Comparison of ENCODE assay signal across 8 cellular contexts in genomic region chr12:53625946-53626701, GRCh38. TPM values are rescaled to one million over a fixed set of nuclear protein-coding genes. Genes with fewer than 3 reads are reported as not detected.
A peak's percentile ranks its signal among the peaks of the same experiment; 100 is the strongest.
DNase-seq lines count a peak whose midpoint lies in the region; ATAC-seq and TF ChIP-seq lines count a peak whose summit lies in the region.

Gene ATF7 (minus strand): TSS chr12:53626382. CDS start chr12:53601000, 25,382 bp downstream.

- H4K20me1 ChIP-seq in mammary epithelial cell (ENCODE audit: insufficient read depth, low read length): no peaks in the 10 kb centered on the region

- H3K4me1 ChIP-seq in mammary epithelial cell (ENCODE audit: insufficient read depth, low read length) (peaks cover 18% of the 10 kb centered on the region), iPS-20b (ENCODE audit: insufficient read depth, low read length) (peaks cover 16% of the 10 kb centered on the region; the same call in 1 of the 2 replicates)

- H3K9ac ChIP-seq in mammary epithelial cell (ENCODE audit: insufficient read depth, low read length) (peak within 1 kb of the TSS; percentile 94), iPS-20b (ENCODE audit: low read depth, low read length) (peak within 1 kb of the TSS; percentile 98)

- H3K79me2 ChIP-seq in mammary epithelial cell (ENCODE audit: insufficient read depth, low read length): peaks cover 46% of the 10 kb centered on the region

- intact Hi-C loops in mammary epithelial cell (cut with micrococcal nuclease): loop anchor here (1.0 to 2.0 kb wide), 3 partner anchors 27 to 83 kb away; partner anchors contain the start of gene ATP5MC2

- H3K4me3 ChIP-seq in WERI-Rb-1 (ENCODE audit: low read depth, low read length) (peak within 1 kb of the TSS; percentile 69), mammary epithelial cell (replicated peaks in 1 of 3; ENCODE audit: insufficient read depth in 1 of 3, low read depth in 2 of 3, low read length in 3 of 3) (peak within 1 kb of the TSS; percentile 77 to 86 (median 83)), iPS-20b (ENCODE audit: low read length) (peak within 1 kb of the TSS; percentile 95), skin epidermis (peak within 1 kb of the TSS; percentile 44 to 61 (median 58))

- TF ChIP-seq CTCF in WERI-Rb-1 (IDR thresholded peaks at IDR 0.05; ENCODE audit: low read depth, low read length): no peak
- TF ChIP-seq CTCF in mammary epithelial cell (conservative IDR thresholded peaks at IDR 0.05 in 1 of 2, IDR thresholded peaks at IDR 0.05 in 1 of 2; ENCODE audit: extremely low read depth in 1 of 2, insufficient read depth in 1 of 2, low read depth in 1 of 2, low read length in 2 of 2): no peak

- DNase-seq in ACHN (peak; percentile 99), NCI-H2227 (lab: John Stamatoyannopoulos, UW; ENCODE audit: unreplicated experiment) (peak; percentile 96), WERI-Rb-1 (peak; percentile 98), mammary epithelial cell (peak; percentile 95)

- H3K4me2 ChIP-seq in mammary epithelial cell (ENCODE audit: insufficient read depth, low read depth, low read length): peak within 1 kb of the TSS; percentile 88

- CTCF ChIA-PET in mammary epithelial cell (lab: Charles Lee; ENCODE audit: low non-redundant PET): no interaction called here

- dilution Hi-C loops in mammary epithelial cell (cut with HindIII; ENCODE audit: low sequenced_read_pairs): no loop called here

- 3% methylated on average over 34 of the region's 48 CpGs for WGBS in mammary epithelial cell (ENCODE audit: low coverage, missing lambda C conversion rate)

- H2AFZ ChIP-seq in mammary epithelial cell (ENCODE audit: low read depth, low read length): peak within 1 kb of the TSS; percentile 98

- H3K36me3 ChIP-seq in WERI-Rb-1: peaks cover 9% of the 10 kb centered on the region
- H3K36me3 ChIP-seq in mammary epithelial cell (ENCODE audit: insufficient read depth, low read length): no peaks in the 10 kb centered on the region
- H3K36me3 ChIP-seq in iPS-20b (ENCODE audit: insufficient read depth, low read depth, low read length): no peaks in the 10 kb centered on the region

- H3K27me3 ChIP-seq in WERI-Rb-1 (ENCODE audit: insufficient read depth, low read depth, severe bottlenecking) (no peaks in the 10 kb centered on the region), mammary epithelial cell (ENCODE audit: insufficient read depth, low read length) (no peaks in the 10 kb centered on the region), iPS-20b (ENCODE audit: insufficient read depth, low read length) (no peaks in the 10 kb centered on the region)

- in situ Hi-C loops in ACHN (cut with HindIII; ENCODE audit: low pct_ligation_motif_present, low pct_unique_long_range_greater_than_20kb, low sequenced_read_pairs) (no loop called here), mammary epithelial cell (cut with MboI; ENCODE audit: low sequenced_read_pairs in 2 of 2) (loop anchor here in 1 of 2 donors (10.0 kb wide), 1 partner anchor 49 kb away; the partner anchor contains the start of gene ATP5MC2)

- BruUV-seq in mammary epithelial cell (replicated peaks; lab: Mats Ljungman, UMichigan): TSS peak; percentile 25

- H3K27ac ChIP-seq in WERI-Rb-1 (peak within 1 kb of the TSS; percentile 99), mammary epithelial cell (ENCODE audit: insufficient read depth, low read depth, low read length) (peak within 1 kb of the TSS; percentile 96), iPS-20b (ENCODE audit: low read length) (peak within 1 kb of the TSS; percentile 99), skin epidermis (peak within 1 kb of the TSS; percentile 71 to 99 (median 97))

- ATAC-seq in GM18873 (IDR thresholded peaks at IDR 0.05; ENCODE audit: low FRiP score, unreplicated experiment): peak; percentile 96
- peak; percentile 96 for ATAC-seq in HG03139 (IDR thresholded peaks at IDR 0.05; ENCODE audit: unreplicated experiment)

- H3K9me3 ChIP-seq in WERI-Rb-1 (ENCODE audit: severe bottlenecking): no peaks in the 10 kb centered on the region
- no peaks in the 10 kb centered on the region for H3K9me3 ChIP-seq in mammary epithelial cell (replicated peaks; ENCODE audit: insufficient read depth, low read length)
- H3K9me3 ChIP-seq in iPS-20b (ENCODE audit: insufficient read depth, low read depth, low read length): no peaks in the 10 kb centered on the region

RNA-seq across cellular contexts. Expression of gene ATF7, which starts in this region (rescaled TPM):
- 10 to 100 TPM; 11.2 to 26.5 TPM for total RNA-seq in mammary epithelial cell
- 16.4 TPM for polyA plus RNA-seq in mammary epithelial cell
- polyA minus RNA-seq in mammary epithelial cell: 68.1 TPM

Comparison
In these comparisons a context has a peak if more than half of its experiments do, and no peak if none do; other contexts are left out.
1. Peak in every context shown above with its lines: DNase-seq, ATAC-seq, H3K4me3 ChIP-seq and H3K27ac ChIP-seq.